8 cellular contexts compared by ENCODE assay signal in the genomic region with DNA sequence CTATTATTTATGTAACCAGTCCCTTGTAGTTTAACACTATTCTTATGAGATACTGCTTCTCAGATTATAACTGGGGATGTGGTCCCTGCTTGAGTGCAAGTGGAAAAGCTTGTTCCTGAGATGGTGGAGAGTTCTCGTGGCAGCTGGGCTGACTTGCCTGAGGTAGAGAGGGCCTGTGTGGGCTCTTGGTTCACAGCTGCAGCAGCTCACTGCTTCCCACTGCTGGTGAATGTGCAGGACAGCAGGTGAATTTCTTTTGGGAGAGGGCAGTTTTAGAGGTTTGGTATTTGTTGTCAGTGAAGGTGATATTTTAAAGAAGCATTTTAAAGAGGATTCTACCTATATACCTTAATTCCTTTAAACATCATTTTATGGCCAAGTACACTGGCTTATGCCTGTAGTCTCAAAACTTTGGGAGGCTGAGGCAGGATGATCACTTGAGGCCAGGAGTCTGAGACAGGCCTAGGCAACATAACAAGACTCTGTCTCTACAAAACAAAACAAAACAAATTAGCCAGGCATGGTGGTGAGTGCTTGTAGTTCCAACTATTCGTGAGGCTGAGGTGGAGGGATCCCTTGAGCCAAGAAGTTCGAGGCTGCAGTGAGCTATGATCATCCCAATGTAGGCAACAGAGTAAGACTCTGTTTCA.
DNase-seq lines count a peak whose midpoint lies in the region; ATAC-seq and TF ChIP-seq lines count a peak whose summit lies in the region.

No MANE protein-coding gene starts in this region.

- H3K36me3 Mint-ChIP-seq in natural killer cell: no peaks in the 10 kb centered on the region

- H3K4me1 ChIP-seq in stomach: peaks cover 0 to 17% (median 6%) of the 10 kb centered on the region in 4 donors

- H3K27ac ChIP-seq in stomach: no peak overlapping the region

- peaks cover 0 to 19% (median 16%) of the 10 kb centered on the region in 4 donors for H3K36me3 ChIP-seq in stomach

- WGBS in stomach, 5 donors: 22 to 40% (median 34%) methylated on average over 3 of the region's 3 CpGs

- DNase-seq in DMS 273 treated with DMSO at 0.1 percent for 48 hours (lab: John Stamatoyannopoulos, UW) (peak; percentile 26), HT1080 (ENCODE audit: low read depth) (peak; percentile 57), NOMO-1 treated with dmso at 0.1 percent for 144 hours (lab: John Stamatoyannopoulos, UW; ENCODE audit: unreplicated experiment) (peak; percentile 51), erythroblast (lab: John Stamatoyannopoulos, UW) (peak; percentile 65 to 73), natural killer cell (no peak), stomach (peak; percentile 71)
- DNase-seq in activated CD8-positive, alpha-beta memory T cell treated with anti-CD3 and anti-CD28 coated beads, Interleukin-2, amount 50 U/mL, for 4 hours: peak; percentile 57

- peak; percentile 73 for ATAC-seq in GM21381 (IDR thresholded peaks at IDR 0.05; ENCODE audit: unreplicated experiment)
- ATAC-seq in natural killer cell: peak; percentile 82 to 92 (median 86)

- H3K9me3 Mint-ChIP-seq in natural killer cell: no peaks in the 10 kb centered on the region

- no peak for TF ChIP-seq EP300 in stomach (IDR thresholded peaks at IDR 0.05)

- peaks cover 5 to 11% of the 10 kb centered on the region in 2 donors for H3K4me1 Mint-ChIP-seq in natural killer cell

- no peaks in the 10 kb centered on the region for H3K9me3 ChIP-seq in stomach

- H3K27ac Mint-ChIP-seq in natural killer cell: peak overlapping the region; percentile 32 to 66

- TF ChIP-seq POLR2A in erythroblast (IDR thresholded peaks at IDR 0.05; ENCODE audit: low read length) (no peak), stomach (IDR thresholded peaks at IDR 0.05) (no peak)

- no peak overlapping the region for H3K4me3 Mint-ChIP-seq in natural killer cell

- no peaks in the 10 kb centered on the region for H3K27me3 Mint-ChIP-seq in natural killer cell (ENCODE audit: low read depth in 2 of 2)

- H3K4me3 ChIP-seq in stomach: no peak overlapping the region

- intact Hi-C loops in natural killer cell (cut with micrococcal nuclease): loop anchor here (1.0 kb wide), 2 partner anchors 150 to 168 kb away; no protein-coding TSS in a partner anchor
- intact Hi-C loops in stomach (cut with DNase I; ENCODE audit: low total_unique reads): loop anchor here (5.0 kb wide), 1 partner anchor 151 kb away; no protein-coding TSS in a partner anchor

- peak; percentile 81 for TF ChIP-seq CTCF in natural killer cell (IDR thresholded peaks at IDR 0.05)
- peak in 5 of 7 experiments; percentile 89 to 97 (median 95) for TF ChIP-seq CTCF in stomach (IDR thresholded peaks at IDR 0.05)

- H3K27me3 ChIP-seq in stomach: no peaks in the 10 kb centered on the region
